In the genomic region with DNA sequence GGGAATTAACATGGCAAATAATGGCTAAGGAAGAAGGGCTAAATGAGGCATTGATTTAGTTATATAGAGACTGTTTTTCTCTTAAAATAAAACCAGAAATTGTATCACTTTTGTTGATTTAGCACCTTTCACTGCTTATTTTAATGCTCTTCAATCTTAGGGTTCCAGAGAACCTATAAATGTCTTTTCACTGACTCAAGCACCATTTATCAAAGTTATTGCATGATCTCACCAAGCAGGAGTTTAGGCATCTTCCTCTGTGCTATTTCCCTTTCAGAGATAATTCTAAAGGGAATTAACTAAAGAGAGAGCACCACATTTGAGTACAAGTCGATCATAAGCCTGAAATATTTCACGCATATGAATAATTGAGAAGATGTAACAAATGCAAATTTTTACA, we compare ENCODE assay signal across 30 cellular contexts.
"Had no signal": no experiment of that assay in that cellular context is flagged by ENCODE, and none has a peak within 500 bp of the region (broad histone marks: within the 10 kb centered on the region; RNA-seq: fewer than 3 reads in every experiment).

No MANE protein-coding gene starts in this region.

- ATAC-seq: esophagus mucosa; foreskin keratinocyte; gastroesophageal sphincter; heart left ventricle; left cardiac atrium; left lung; mucosa of descending colon; natural killer cell treated with Interleukin-12 subunit alpha and Interleukin-12 subunit beta and Interleukin-15 and Interleukin-18, amount 100 ng/mL, for 72 hours; sciatic nerve; stimulated activated effector memory CD8-positive, alpha-beta T cell treated with anti-CD3 and anti-CD28 coated beads, Interleukin-12 subunit alpha, Interleukin-12 subunit beta, amount 100 ng/mL, for 72 hours had no signal

- H3K4me1 Mint-ChIP-seq: endodermal cell; naive B cell; neural crest cell; stimulated activated effector memory CD8-positive, alpha-beta T cell treated with anti-CD3 and anti-CD28 coated beads, Interleukin-12 subunit alpha, Interleukin-12 subunit beta, amount 100 ng/mL, for 72 hours had no signal

- H3K4me3 Mint-ChIP-seq: dendritic cell treated with granulocyte-macrophage colony-stimulating factor and Interleukin-4, amounts not matched to agents 40 ng/mL and 50 ng/mL, for 4 days; endodermal cell; mesothelial cell of epicardium; naive B cell; natural killer cell treated with Interleukin-12 subunit alpha and Interleukin-12 subunit beta and Interleukin-15 and Interleukin-18, amount 100 ng/mL, for 72 hours; neural crest cell; stimulated activated effector memory CD8-positive, alpha-beta T cell treated with anti-CD3 and anti-CD28 coated beads, Interleukin-12 subunit alpha, Interleukin-12 subunit beta, amount 100 ng/mL, for 72 hours; type B pancreatic cell had no signal

- H3K27me3 ChIP-seq: colonic mucosa, foreskin keratinocyte, gastroesophageal sphincter, heart left ventricle, hepatocyte, left lung, right atrium auricular region, testis, tibial artery had no signal

- H3K9me3 Mint-ChIP-seq: endodermal cell, neural crest cell, type B pancreatic cell had no signal

- DNase-seq: colonic mucosa; effector CD8-positive, alpha-beta T cell; endodermal cell; foreskin keratinocyte; heart left ventricle; left cardiac atrium; left lung; mesenchymal stem cell; mucosa of descending colon; naive B cell; stimulated activated CD4-positive, alpha-beta T cell treated with anti-CD3 and anti-CD28 coated beads, Interleukin-2, amount 100 ng/mL, for 24 hours; stimulated activated CD4-positive, alpha-beta T cell treated with anti-CD3 and anti-CD28 coated beads, Interleukin-4, amount 100 ng/mL, for 24 hours; stimulated activated naive CD4-positive, alpha-beta T cell treated with Interleukin-2 at 50 U/mL for 16 hours; substantia nigra; testis; tibial artery had no signal

- H3K36me3 ChIP-seq: colonic mucosa, gastroesophageal sphincter, heart left ventricle, left lung, prostate gland, right atrium auricular region, tibial artery had no signal

- H3K9me3 ChIP-seq: colonic mucosa, gastroesophageal sphincter, heart left ventricle, prostate gland, right atrium auricular region, testis, tibial artery had no signal

- H3K4me2 ChIP-seq: hepatocyte had no signal

- FAIRE-seq: islet of Langerhans had no signal

- H3K4me3 ChIP-seq: colonic mucosa, gastroesophageal sphincter, heart left ventricle, hepatocyte, left lung, mucosa of descending colon, prostate gland, right atrium auricular region, testis, tibial artery had no signal

- H3K27ac ChIP-seq: colonic mucosa, epithelial cell of prostate, foreskin keratinocyte, gastroesophageal sphincter, heart left ventricle, hepatocyte, left lung, prostate gland, right atrium auricular region, testis, tibial artery had no signal

- H3K79me2 ChIP-seq: hepatocyte had no signal

- H3K27me3 Mint-ChIP-seq: dendritic cell treated with granulocyte-macrophage colony-stimulating factor and Interleukin-4, amounts not matched to agents 40 ng/mL and 50 ng/mL, for 4 days; naive B cell; natural killer cell treated with Interleukin-12 subunit alpha and Interleukin-12 subunit beta and Interleukin-15 and Interleukin-18, amount 100 ng/mL, for 72 hours; type B pancreatic cell had no signal

- H3K4me1 ChIP-seq: colonic mucosa, foreskin keratinocyte, gastroesophageal sphincter, heart left ventricle, left lung, prostate gland, right atrium auricular region, testis, tibial artery had no signal

- H3K27ac Mint-ChIP-seq: dendritic cell treated with granulocyte-macrophage colony-stimulating factor and Interleukin-4, amounts not matched to agents 40 ng/mL and 50 ng/mL, for 4 days; endodermal cell; mesothelial cell of epicardium; naive B cell; natural killer cell treated with Interleukin-12 subunit alpha and Interleukin-12 subunit beta and Interleukin-15 and Interleukin-18, amount 100 ng/mL, for 72 hours; stimulated activated effector memory CD8-positive, alpha-beta T cell treated with anti-CD3 and anti-CD28 coated beads, Interleukin-12 subunit alpha, Interleukin-12 subunit beta, amount 100 ng/mL, for 72 hours; type B pancreatic cell had no signal

- H2AFZ ChIP-seq: hepatocyte had no signal

- H3K36me3 Mint-ChIP-seq: mesothelial cell of epicardium; naive B cell; natural killer cell treated with Interleukin-12 subunit alpha and Interleukin-12 subunit beta and Interleukin-15 and Interleukin-18, amount 100 ng/mL, for 72 hours; stimulated activated effector memory CD8-positive, alpha-beta T cell treated with anti-CD3 and anti-CD28 coated beads, Interleukin-12 subunit alpha, Interleukin-12 subunit beta, amount 100 ng/mL, for 72 hours; type B pancreatic cell had no signal
